In the genomic region with DNA sequence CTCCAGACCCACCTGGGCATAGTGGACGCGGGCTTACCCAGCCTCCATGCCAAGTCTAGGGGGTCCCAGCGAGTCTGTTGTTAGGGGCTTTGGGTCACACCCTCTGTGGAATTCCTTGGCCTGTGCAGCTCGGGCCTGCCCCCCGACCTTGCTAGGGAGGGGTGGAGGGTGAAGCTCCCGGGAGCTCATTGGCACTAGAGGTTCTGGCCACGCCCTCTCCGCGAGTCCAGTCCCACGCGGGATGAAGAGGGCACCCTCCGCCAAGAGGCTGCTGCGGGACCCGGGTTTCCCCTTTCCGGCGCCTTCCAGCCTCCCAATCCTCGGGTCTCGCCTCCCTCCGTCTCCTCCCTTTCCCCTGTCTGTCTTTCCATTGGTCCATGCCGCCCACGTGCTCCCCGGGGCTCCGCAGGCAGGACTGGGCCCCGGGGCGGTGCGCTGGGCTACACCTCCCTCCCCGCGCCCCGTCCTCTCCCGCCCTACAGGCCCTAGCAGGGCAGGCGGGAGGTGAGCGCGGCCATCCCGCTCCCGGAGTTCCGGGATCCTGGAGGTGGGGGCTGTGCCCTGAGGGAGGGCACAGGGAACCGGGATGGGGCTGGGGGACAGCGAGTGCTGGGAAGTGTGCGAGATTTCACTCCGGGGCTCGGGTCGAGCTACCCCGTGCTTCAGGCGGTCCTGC, we compare ENCODE assay signal across 8 cellular contexts. TPM values are rescaled to one million over a fixed set of nuclear protein-coding genes. Genes with fewer than 3 reads are reported as not detected.
DNase-seq lines count a peak whose midpoint lies in the region; ATAC-seq and TF ChIP-seq lines count a peak whose summit lies in the region.

No MANE protein-coding gene starts in this region.

- no peak for TF ChIP-seq CTCF in AG04450 (IDR thresholded peaks at IDR 0.05; ENCODE audit: low read depth, low read length)

- ATAC-seq in GM18909 (IDR thresholded peaks at IDR 0.05; ENCODE audit: poor library complexity, unreplicated experiment) (peak; percentile 63), HG03196 (IDR thresholded peaks at IDR 0.05; ENCODE audit: unreplicated experiment) (peak; percentile 50)

- CTCF ChIA-PET in AG04450 (lab: Charles Lee) = interaction anchor here (0.5 to 3.2 kb wide), 12 partner anchors 10 to 340 kb away, joined by 3 to 62 read pairs (median 4); partner anchors contain the start of gene FDPS

- peak overlapping the region; percentile 82 for H3K4me3 ChIP-seq in AG04450 (ENCODE audit: low read depth, low read length)

- no peaks in the 10 kb centered on the region for H3K27me3 ChIP-seq in AG04450 (ENCODE audit: control insufficient read depth, insufficient read depth, low read length)

- DNase-seq in AG04450 (ENCODE audit: low read depth, low spot score) = peak; percentile 89
- peak; percentile 99 for DNase-seq in NCI-H345 (lab: John Stamatoyannopoulos, UW)
- peak; percentile 66 to 77 (median 72) for DNase-seq in activated CD4-positive, CD25-positive, alpha-beta regulatory T cell (lab: John Stamatoyannopoulos, UW)
- peak; percentile 85 for DNase-seq in central memory CD4-positive, alpha-beta T cell
- peak; percentile 97 for DNase-seq in iris pigment epithelial cell (ENCODE audit: low read depth)
- DNase-seq in stimulated activated CD4-positive, alpha-beta T cell treated with anti-CD3 and anti-CD28 coated beads, Interleukin-12 subunit alpha, Interleukin-12 subunit beta, amount 100 ng/mL, for 24 hours (ENCODE audit: low read depth in 2 of 2) = peak; percentile 79 to 94

- peak overlapping the region; percentile 82 for H3K27ac ChIP-seq in AG04450 (ENCODE audit: low read depth, low read length)

- POLR2A ChIA-PET in AG04450 (lab: Yijun Ruan, JAX) = interaction anchor here (0.6 to 2.6 kb wide), 6 partner anchors 16 to 349 kb away, joined by 3 to 11 read pairs (median 3); partner anchors contain the start of genes CLK2 and FDPS

- no peaks in the 10 kb centered on the region; the same call in 1 of the 2 replicates for H3K9me3 ChIP-seq in AG04450 (ENCODE audit: control insufficient read depth, insufficient read depth, low read length)

RNA-seq across cellular contexts. Expression of gene RUSC1, which starts 3.5 kb away (rescaled TPM):
- 20.9 and 22.4 TPM in 2 replicates for polyA plus RNA-seq in AG04450 (2011; rRNA removed)
- 14.4 and 17.1 TPM in 2 replicates for polyA minus RNA-seq in AG04450 (2011; rRNA and poly(A)+ RNA removed)

RNA-seq across cellular contexts. Expression of gene FDPS, which starts 15.5 kb away (rescaled TPM):
- polyA plus RNA-seq in AG04450 (2011; rRNA removed) = 140 and 146 TPM in 2 replicates
- 66.8 and 76.8 TPM in 2 replicates for polyA minus RNA-seq in AG04450 (2011; rRNA and poly(A)+ RNA removed)

RNA-seq across cellular contexts. Expression of gene PKLR, which starts 22.9 kb away (rescaled TPM):
- not detected in 2 replicates for polyA plus RNA-seq in AG04450 (2011; rRNA removed)
- not detected in 2 replicates for polyA minus RNA-seq in AG04450 (2011; rRNA and poly(A)+ RNA removed)

RNA-seq across cellular contexts. Expression of gene HCN3, which starts 46.9 kb away (rescaled TPM):
- 1.5 and 1.7 TPM in 2 replicates for polyA plus RNA-seq in AG04450 (2011; rRNA removed)
- 3.0 and 5.6 TPM in 2 replicates for polyA minus RNA-seq in AG04450 (2011; rRNA and poly(A)+ RNA removed)

RNA-seq across cellular contexts. Expression of gene CLK2, which starts 50.9 kb away (rescaled TPM):
- 40.5 and 42.6 TPM in 2 replicates for polyA plus RNA-seq in AG04450 (2011; rRNA removed)
- 61.7 and 68.9 TPM in 2 replicates for polyA minus RNA-seq in AG04450 (2011; rRNA and poly(A)+ RNA removed)

Comparison
In these comparisons a context has a peak if more than half of its experiments do, and no peak if none do; other contexts are left out.
1. Peak in every context shown above with its lines: DNase-seq, ATAC-seq, H3K4me3 ChIP-seq and H3K27ac ChIP-seq.